In the genomic region with DNA sequence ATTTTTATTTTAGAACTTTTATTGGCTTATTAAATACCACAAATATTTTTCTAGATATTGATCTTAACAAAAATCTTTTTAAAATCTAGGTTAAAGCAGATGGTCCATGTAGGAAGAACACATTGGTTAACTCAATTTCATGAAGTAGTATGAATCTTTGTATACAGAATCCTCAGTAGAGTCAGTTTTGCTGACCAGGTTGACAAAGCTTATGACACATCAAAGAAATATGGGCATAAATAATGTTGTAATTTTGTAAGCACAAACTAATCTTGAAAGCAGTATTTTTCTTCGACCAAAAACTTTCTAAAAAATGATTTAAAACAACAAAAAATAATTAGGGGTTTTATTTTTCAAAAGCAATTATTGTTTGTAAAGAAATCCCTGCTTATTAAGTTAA, we compare ENCODE assay signal across 19 cellular contexts.
A peak's percentile ranks its signal among the peaks of the same experiment; 100 is the strongest.
DNase-seq lines count a peak whose midpoint lies in the region; ATAC-seq and TF ChIP-seq lines count a peak whose summit lies in the region.
"Had no signal": no experiment of that assay in that cellular context is flagged by ENCODE, and none has a peak within 500 bp of the region (broad histone marks: within the 10 kb centered on the region; RNA-seq: fewer than 3 reads in every experiment).

No MANE protein-coding gene starts in this region.

- H3K4me3 Mint-ChIP-seq in glutamatergic neuron (ENCODE audit: unreplicated experiment), result no peak overlapping the region
- no peak overlapping the region for H3K4me3 Mint-ChIP-seq in neural progenitor cell
- H3K4me3 Mint-ChIP-seq: CD14-positive monocyte; CD4-positive, alpha-beta T cell; CD8-positive, alpha-beta memory T cell had no signal

- H3K36me3 ChIP-seq in HCT116 (ENCODE audit: control insufficient read depth in 1 of 2, insufficient read depth in 2 of 2, low read length in 2 of 2) (no peaks in the 10 kb centered on the region; a peak in 1 of 4 replicates), adipocyte (ENCODE audit: control insufficient read depth, insufficient read depth, low read length, severe bottlenecking) (no peaks in the 10 kb centered on the region), neural progenitor cell (no peaks in the 10 kb centered on the region)
- H3K36me3 ChIP-seq: BE2C; BLaER1 treated with 17β-estradiol and CSF1 and Interleukin-3, amounts not matched to agents 10 nM and 100 nM; HAP-1 had no signal

- DNase-seq in ELR (ENCODE audit: low read depth) (peak; percentile 52), HCT116 (ENCODE audit: low read depth, low spot score) (no peak), adipocyte (ENCODE audit: low read depth) (peak; percentile 39), epithelial cell of esophagus (ENCODE audit: low read depth) (peak; percentile 22), glutamatergic neuron (no peak), neural progenitor cell (ENCODE audit: low spot score) (no peak), GM19240 (ENCODE audit: insufficient read length, low spot score) (no peak)
- DNase-seq: ACHN; AML-193; BE2C; CD4-positive, alpha-beta T cell; CD8-positive, alpha-beta memory T cell; DMS 273 treated with DMSO at 0.1 percent for 48 hours; DMS79 treated with DMSO at 0.1 percent for 48 hours; GOT3 had no signal

- H3K9ac ChIP-seq in HCT116 (ENCODE audit: low read length) (no peak overlapping the region), adipocyte (ENCODE audit: low read length) (no peak overlapping the region), neural progenitor cell (no peak overlapping the region)
- H3K9ac ChIP-seq: BLaER1 treated with 17β-estradiol and CSF1 and Interleukin-3, amounts not matched to agents 10 nM and 100 nM had no signal

- no peaks in the 10 kb centered on the region for H3K9me3 ChIP-seq in HCT116 (ENCODE audit: control insufficient read depth in 1 of 2, insufficient read depth in 1 of 2, low read depth in 1 of 2, low read length in 2 of 2)
- H3K9me3 ChIP-seq in adipocyte (ENCODE audit: control insufficient read depth, low read length), result no peaks in the 10 kb centered on the region
- no peaks in the 10 kb centered on the region for H3K9me3 ChIP-seq in neural progenitor cell (ENCODE audit: low read depth)
- H3K9me3 ChIP-seq: BE2C; BLaER1 treated with 17β-estradiol and CSF1 and Interleukin-3, amounts not matched to agents 10 nM and 100 nM; HAP-1 had no signal

- H2AFZ ChIP-seq in HCT116 (ENCODE audit: low read depth, low read length, poor library complexity, severe bottlenecking), result peak overlapping the region; percentile 40
- H2AFZ ChIP-seq in neural progenitor cell (replicated peaks), result no peak overlapping the region

- no peak for ATAC-seq in HCT116

- TF ChIP-seq CTCF in HCT116 (IDR thresholded peaks at IDR 0.05 in 2 of 3, conservative IDR thresholded peaks at IDR 0.05 in 1 of 3; ENCODE audit: borderline replicate concordance in 1 of 3, insufficient read depth in 1 of 3, low read depth in 2 of 3, low read length in 2 of 3), result no peak
- no peak for TF ChIP-seq CTCF in epithelial cell of esophagus (IDR thresholded peaks at IDR 0.05; ENCODE audit: insufficient read depth, low read depth, low read length, missing control alignments)
- TF ChIP-seq CTCF in glutamatergic neuron (IDR thresholded peaks at IDR 0.05; ENCODE audit: partially characterized antibody, unreplicated experiment), result no peak
- TF ChIP-seq CTCF in neural progenitor cell (IDR thresholded peaks at IDR 0.05), result no peak

- POLR2A ChIA-PET in HCT116 (lab: Charles Lee), result no interaction called here

- H3K4me2 ChIP-seq in HCT116 (ENCODE audit: low read length), result no peak overlapping the region
- no peak overlapping the region for H3K4me2 ChIP-seq in neural progenitor cell
- H3K4me2 ChIP-seq: BLaER1 treated with 17β-estradiol and CSF1 and Interleukin-3, amounts not matched to agents 10 nM and 100 nM had no signal

- RAD21 ChIA-PET in HCT116 (lab: Charles Lee; ENCODE audit: low non-redundant PET in 1 of 2, low total read pairs in 2 of 2, uncharacterized antibody in 2 of 2, unreplicated experiment in 2 of 2), result no interaction called here

- H3K9me3 Mint-ChIP-seq in glutamatergic neuron (ENCODE audit: unreplicated experiment) (no peaks in the 10 kb centered on the region), neural progenitor cell (peaks cover 5% of the 10 kb centered on the region)
- H3K9me3 Mint-ChIP-seq: CD14-positive monocyte had no signal

- CTCF ChIA-PET in HCT116 (lab: Charles Lee), result no interaction called here

- H3K27me3 Mint-ChIP-seq in glutamatergic neuron (ENCODE audit: unreplicated experiment), result no peaks in the 10 kb centered on the region
- no peaks in the 10 kb centered on the region for H3K27me3 Mint-ChIP-seq in neural progenitor cell (ENCODE audit: insufficient read depth, low read depth)
- H3K27me3 Mint-ChIP-seq: CD4-positive, alpha-beta T cell; CD8-positive, alpha-beta memory T cell had no signal

- H4K20me1 ChIP-seq in HCT116 (ENCODE audit: insufficient read depth) (no peaks in the 10 kb centered on the region), neural progenitor cell (ENCODE audit: low read depth) (no peaks in the 10 kb centered on the region)
- H4K20me1 ChIP-seq: BLaER1 treated with 17β-estradiol and CSF1 and Interleukin-3, amounts not matched to agents 10 nM and 100 nM had no signal

- H3F3A ChIP-seq in neural progenitor cell (ENCODE audit: low read depth), result no peaks in the 10 kb centered on the region

- TF ChIP-seq POLR2A in HCT116 (IDR thresholded peaks at IDR 0.05; ENCODE audit: borderline replicate concordance, extremely low read depth, insufficient read depth, insufficient read length), result no peak

- H3K4me1 Mint-ChIP-seq in glutamatergic neuron (ENCODE audit: low read depth, unreplicated experiment), result no peaks in the 10 kb centered on the region
- H3K4me1 Mint-ChIP-seq in neural progenitor cell, result no peaks in the 10 kb centered on the region
- H3K4me1 Mint-ChIP-seq: CD14-positive monocyte; CD8-positive, alpha-beta memory T cell had no signal

- BruUV-seq in HCT116 (replicated peaks; lab: Mats Ljungman, UMichigan), result no TSS peak

- no peak for TF ChIP-seq RAD21 in HCT116 (IDR thresholded peaks at IDR 0.05; ENCODE audit: low read depth)

- H3K4me3 ChIP-seq in HCT116 (replicated peaks in 1 of 2; ENCODE audit: low read depth in 1 of 2, low read length in 2 of 2) (no peak overlapping the region), adipocyte (ENCODE audit: low read length) (no peak overlapping the region), epithelial cell of esophagus (ENCODE audit: low read length) (no peak overlapping the region), neural progenitor cell (no peak overlapping the region)
- H3K4me3 ChIP-seq: BLaER1 treated with 17β-estradiol and CSF1 and Interleukin-3, amounts not matched to agents 10 nM and 100 nM; HAP-1 had no signal

- no peaks in the 10 kb centered on the region for H3K27me3 ChIP-seq in HCT116 (ENCODE audit: insufficient read depth, low read length)
- no peaks in the 10 kb centered on the region for H3K27me3 ChIP-seq in adipocyte (replicated peaks; ENCODE audit: control insufficient read depth, insufficient read depth, low read length)
- no peaks in the 10 kb centered on the region for H3K27me3 ChIP-seq in neural progenitor cell
- H3K27me3 ChIP-seq: BE2C; BLaER1 treated with 17β-estradiol and CSF1 and Interleukin-3, amounts not matched to agents 10 nM and 100 nM had no signal

- H3K36me3 Mint-ChIP-seq in glutamatergic neuron (ENCODE audit: unreplicated experiment) (no peaks in the 10 kb centered on the region), neural progenitor cell (no peaks in the 10 kb centered on the region)
- H3K36me3 Mint-ChIP-seq: CD14-positive monocyte; CD8-positive, alpha-beta memory T cell had no signal

- intact Hi-C loops in HCT116 (cut with micrococcal nuclease), result no loop called here

- 0 out of 2 replicates have a peak, but pooled peaks cover 3% of the 10 kb centered on the region for H3K9me2 ChIP-seq in HCT116 (ENCODE audit: insufficient read depth)

- no peaks in the 10 kb centered on the region for H3K79me2 ChIP-seq in HCT116 (ENCODE audit: insufficient read depth, low read length)
- H3K79me2 ChIP-seq in neural progenitor cell (ENCODE audit: low read depth), result no peaks in the 10 kb centered on the region

- H3K4me1 ChIP-seq in HCT116 (ENCODE audit: control insufficient read depth in 1 of 2, insufficient read depth in 2 of 2, low read length in 2 of 2), result no peaks in the 10 kb centered on the region
- no peaks in the 10 kb centered on the region for H3K4me1 ChIP-seq in adipocyte (ENCODE audit: control insufficient read depth, insufficient read depth, low read length)
- no peaks in the 10 kb centered on the region for H3K4me1 ChIP-seq in neural progenitor cell
- H3K4me1 ChIP-seq: BLaER1 treated with 17β-estradiol and CSF1 and Interleukin-3, amounts not matched to agents 10 nM and 100 nM; HAP-1 had no signal

- no peak overlapping the region for H3K27ac ChIP-seq in HCT116 (ENCODE audit: low read depth, low read length)
- no peak overlapping the region for H3K27ac ChIP-seq in neural progenitor cell
- H3K27ac ChIP-seq: 22Rv1; BLaER1 treated with 17β-estradiol and CSF1 and Interleukin-3, amounts not matched to agents 10 nM and 100 nM had no signal

- H3K27ac Mint-ChIP-seq in glutamatergic neuron (ENCODE audit: unreplicated experiment) (no peak overlapping the region), neural progenitor cell (no peak overlapping the region)
- H3K27ac Mint-ChIP-seq: CD14-positive monocyte; CD4-positive, alpha-beta T cell; CD8-positive, alpha-beta memory T cell had no signal

TF ChIP-seq in HCT116, 20 proteins besides CTCF, POLR2A, EP300 and RAD21 (continues in another document):
- no peak for TF ChIP-seq POLR2AphosphoS5 (IDR thresholded peaks at IDR 0.05; ENCODE audit: low read depth, low read length)
- TF ChIP-seq CBX3 (IDR thresholded peaks at IDR 0.05; ENCODE audit: low read depth), result no peak
- no peak for TF ChIP-seq ZNF274 (IDR thresholded peaks at IDR 0.05; ENCODE audit: low read depth, low read length)
- no peak for TF ChIP-seq EZH2phosphoT487 (IDR thresholded peaks at IDR 0.05; ENCODE audit: borderline replicate concordance)
- TF ChIP-seq FOSL1 (IDR thresholded peaks at IDR 0.05; ENCODE audit: low read depth), result no peak
- no peak for TF ChIP-seq SIN3A (IDR thresholded peaks at IDR 0.05; ENCODE audit: low read depth)
- no peak for TF ChIP-seq SRF (IDR thresholded peaks at IDR 0.05; ENCODE audit: low read depth)

Comparison
In these comparisons a context has a peak if more than half of its experiments do, and no peak if none do; other contexts are left out.
1. DNase-seq: peak in ELR (single experiment), adipocyte (single experiment) and epithelial cell of esophagus (single experiment); none in HCT116 (single experiment), glutamatergic neuron (single experiment), neural progenitor cell (single experiment) and GM19240 (single experiment).